ENCODE assay signal across 1 cellular context in the genomic region with DNA sequence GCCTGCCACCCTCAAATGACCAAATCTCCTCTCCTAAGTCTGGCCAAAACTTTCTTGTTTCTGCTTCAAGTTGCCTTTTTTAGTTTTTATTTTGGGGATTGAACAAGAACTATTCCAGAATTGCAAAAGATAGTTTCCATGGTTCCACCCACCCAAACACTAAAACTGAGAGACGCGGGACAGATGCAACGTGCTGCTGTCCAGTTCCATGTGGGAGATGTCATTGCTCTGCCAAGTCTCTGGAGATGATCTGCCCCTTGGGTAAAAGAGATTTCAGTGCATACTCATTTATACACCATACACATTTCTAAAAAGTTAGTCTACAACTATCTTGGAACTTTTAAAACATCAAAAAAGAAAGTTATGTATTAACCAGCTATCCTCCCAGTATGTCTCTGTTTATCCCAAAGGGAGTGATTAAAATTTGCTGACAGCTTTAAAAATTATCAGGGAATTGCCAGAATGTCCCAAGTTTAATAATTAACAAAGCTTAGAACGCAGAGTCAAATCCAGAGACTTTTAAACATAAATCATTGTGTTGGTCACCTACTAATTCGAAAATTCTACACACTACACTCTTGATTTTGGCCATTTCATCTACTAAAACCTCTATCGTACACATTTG.
TF ChIP-seq lines count a peak whose summit lies in the region.

No MANE protein-coding gene starts in this region.

TF ChIP-seq in IMR-90, 13 proteins besides CTCF, POLR2A, EP300 and RAD21:
- TF ChIP-seq CHD1 (IDR thresholded peaks at IDR 0.05; ENCODE audit: low read depth, low read length) = no peak
- no peak for TF ChIP-seq BHLHE40 (IDR thresholded peaks at IDR 0.05; ENCODE audit: low read depth, low read length)
- TF ChIP-seq MAZ (IDR thresholded peaks at IDR 0.05; ENCODE audit: borderline replicate concordance, low read depth, low read length) = no peak
- TF ChIP-seq MAFK (IDR thresholded peaks at IDR 0.05; ENCODE audit: low read depth, low read length) = peak; percentile 47
- no peak for TF ChIP-seq FOS (IDR thresholded peaks at IDR 0.05; ENCODE audit: low read depth, low read length)
- TF ChIP-seq MXI1 (IDR thresholded peaks at IDR 0.05; ENCODE audit: borderline replicate concordance, low read depth, low read length) = no peak
TF ChIP-seq in IMR-90: peak in this region for 1.
